8 cellular contexts compared by ENCODE assay signal in genomic region chr11:12110201-12110713, GRCh38. TPM values are rescaled to one million over a fixed set of nuclear protein-coding genes. Genes with fewer than 3 reads are reported as not detected.
DNase-seq lines count a peak whose midpoint lies in the region; ATAC-seq and TF ChIP-seq lines count a peak whose summit lies in the region.

TSS of gene MICAL2 (plus strand) at chr11:12110590. CDS start at chr11:12162156, 51,566 bp downstream.

- peak within 1 kb of the TSS; percentile 83 for H3K9ac ChIP-seq in adipocyte (ENCODE audit: low read length)

- H3K27ac Mint-ChIP-seq in T-cell = peak within 1 kb of the TSS in 1 of 2 donors; percentile 55

- CTCF ChIA-PET in T-cell (lab: Charles Lee) = interaction anchor here in 1 of 2 donors (1.6 kb wide), 1 partner anchor 126 kb away, joined by 11 read pairs; no protein-coding TSS in a partner anchor

- H3K27me3 ChIP-seq in adipocyte (replicated peaks; ENCODE audit: control insufficient read depth, insufficient read depth, low read length) = no peaks in the 10 kb centered on the region
- no peaks in the 10 kb centered on the region for H3K27me3 ChIP-seq in cardiac muscle cell
- no peaks in the 10 kb centered on the region for H3K27me3 ChIP-seq in tibial nerve

- H3K36me3 Mint-ChIP-seq in T-cell = no peaks in the 10 kb centered on the region

- H3K36me3 ChIP-seq in adipocyte (ENCODE audit: control insufficient read depth, insufficient read depth, low read length, severe bottlenecking) = no peaks in the 10 kb centered on the region
- no peaks in the 10 kb centered on the region for H3K36me3 ChIP-seq in cardiac muscle cell
- no peaks in the 10 kb centered on the region for H3K36me3 ChIP-seq in tibial nerve

- H3K27me3 Mint-ChIP-seq in T-cell = no peaks in the 10 kb centered on the region

- ATAC-seq in HG02642 (IDR thresholded peaks at IDR 0.05; ENCODE audit: poor library complexity, unreplicated experiment) (peak; percentile 98), T-cell (replicated peaks in 1 of 4) (peak; percentile 97 to 98 (median 98))

- H3K9me3 Mint-ChIP-seq in T-cell = no peaks in the 10 kb centered on the region

- peak; percentile 29 for DNase-seq in GM12864 (ENCODE audit: low read depth)
- DNase-seq in NCI-H128 (lab: John Stamatoyannopoulos, UW; ENCODE audit: unreplicated experiment) = peak; percentile 80
- DNase-seq in T-cell = peak; percentile 53 to 83 (median 75)
- peak; percentile 97 for DNase-seq in adipocyte (ENCODE audit: low read depth)
- peak; percentile 93 to 96 for DNase-seq in cardiac muscle cell (ENCODE audit: low read depth in 1 of 2, low spot score in 1 of 2)
- DNase-seq in pons (ENCODE audit: low spot score) = peak; percentile 81
- DNase-seq in tibial nerve (ENCODE audit: low spot score in 2 of 2) = peak; percentile 68 to 76

- H3K27ac ChIP-seq in cardiac muscle cell (peak within 1 kb of the TSS; percentile 81), tibial nerve (peak within 1 kb of the TSS; percentile 47 to 95 (median 83))

- H3K4me3 ChIP-seq in GM12864 (ENCODE audit: low read depth, low read length) = peak within 1 kb of the TSS; percentile 52
- H3K4me3 ChIP-seq in adipocyte (ENCODE audit: low read length) = peak within 1 kb of the TSS; percentile 89
- peak within 1 kb of the TSS; percentile 86 for H3K4me3 ChIP-seq in cardiac muscle cell
- H3K4me3 ChIP-seq in tibial nerve = peak within 1 kb of the TSS; percentile 56 to 97 (median 68)

- 0 to 1% methylated on average over 2 to 14 of the region's 56 CpGs for WGBS in tibial nerve, 2 donors

- peak; percentile 66 to 73 for TF ChIP-seq POLR2A in tibial nerve (IDR thresholded peaks at IDR 0.05)

- H3K4me1 ChIP-seq in adipocyte (ENCODE audit: control insufficient read depth, insufficient read depth, low read length) (peaks cover 17% of the 10 kb centered on the region), cardiac muscle cell (ENCODE audit: low read depth) (peaks cover 23% of the 10 kb centered on the region), tibial nerve (peaks cover 0 to 29% (median 13%) of the 10 kb centered on the region in 4 donors)

- no peaks in the 10 kb centered on the region for H3K9me3 ChIP-seq in adipocyte (ENCODE audit: control insufficient read depth, low read length)
- no peaks in the 10 kb centered on the region for H3K9me3 ChIP-seq in cardiac muscle cell (ENCODE audit: low read depth)
- H3K9me3 ChIP-seq in tibial nerve = no peaks in the 10 kb centered on the region

- POLR2A ChIA-PET in T-cell (lab: Charles Lee) = no interaction called here

- H3K4me3 Mint-ChIP-seq in T-cell = peak within 1 kb of the TSS; percentile 73 to 83 (median 81)

- H3K4me1 Mint-ChIP-seq in T-cell = peaks cover 20 to 27% (median 27%) of the 10 kb centered on the region in 3 donors

- TF ChIP-seq EP300 in tibial nerve (IDR thresholded peaks at IDR 0.05) = peak in 1 of 2 donors; percentile 79

- TF ChIP-seq CTCF in GM12864 (IDR thresholded peaks at IDR 0.05; ENCODE audit: low read depth, low read length, missing control alignments) = no peak
- no peak for TF ChIP-seq CTCF in cardiac muscle cell (IDR thresholded peaks at IDR 0.05; ENCODE audit: low read depth, low read length)
- TF ChIP-seq CTCF in tibial nerve (IDR thresholded peaks at IDR 0.05) = peak in 1 of 5 experiments; percentile 42

RNA-seq across cellular contexts. Expression of gene MICAL2, which starts in this region (rescaled TPM):
- total RNA-seq in T-cell = 10 to 100 TPM; 13.7 to 38.7 (median 22.9) TPM
- total RNA-seq in cardiac muscle cell = 123 and 178 TPM in 2 replicates
- 153 and 191 TPM in 2 replicates for polyA plus RNA-seq in cardiac muscle cell
- total RNA-seq in tibial nerve = 100 to 1,000 TPM in 2 of 4 donors, 10 to 100 TPM in 2; 87.0 to 136 (median 101) TPM

Comparison
In these comparisons a context has a peak if more than half of its experiments do, and no peak if none do; other contexts are left out.
1. Peak in every context shown above with its lines: DNase-seq, ATAC-seq, H3K4me3 ChIP-seq and H3K27ac ChIP-seq.
2. DNase-seq: peak in every context shown above with its lines; median percentile 97 in adipocyte; 94 in cardiac muscle cell; 81 in pons; 80 in NCI-H128; 75 in T-cell; 72 in tibial nerve; 29 in GM12864.